In genomic region chr12:29750131-29750927, GRCh38 we compare ENCODE assay signal across 11 cellular contexts. TPM values are rescaled to one million over a fixed set of nuclear protein-coding genes. Genes with fewer than 3 reads are reported as not detected.
DNase-seq lines count a peak whose midpoint lies in the region; ATAC-seq lines count a peak whose summit lies in the region.
"Had no signal": no experiment of that assay in that cellular context is flagged by ENCODE, and none has a peak within 500 bp of the region (broad histone marks: within the 10 kb centered on the region; RNA-seq: fewer than 3 reads in every experiment).

No MANE protein-coding gene starts in this region.

- peak; percentile 40 for DNase-seq in NCI-H226
- DNase-seq in activated naive CD4-positive, alpha-beta T cell treated with Interleukin-2 at 50 U/mL for 16 hours, result no peak
- no peak for DNase-seq in GOT3 (lab: John Stamatoyannopoulos, UW)
- no peak for DNase-seq in T-helper 9 cell
- DNase-seq: activated CD8-positive, alpha-beta memory T cell treated with anti-CD3 and anti-CD28 coated beads, Interleukin-2, amount 10 ng/mL, durations not matched to agents 7 days and 5 days; NCI-H446 treated with DMSO at 0.1 percent for 48 hours; occipital lobe had no signal

- peak; percentile 86 for ATAC-seq in GM18499 (IDR thresholded peaks at IDR 0.05; ENCODE audit: insufficient read depth, unreplicated experiment)
- ATAC-seq in GM21360 (IDR thresholded peaks at IDR 0.05; ENCODE audit: unreplicated experiment), result peak; percentile 92
- ATAC-seq in HG02973 (IDR thresholded peaks at IDR 0.05; ENCODE audit: unreplicated experiment), result peak; percentile 83
- no peak for ATAC-seq in esophagus mucosa
- ATAC-seq: activated CD8-positive, alpha-beta memory T cell treated with anti-CD3 and anti-CD28 coated beads, Interleukin-2, amount 10 ng/mL, durations not matched to agents 7 days and 5 days had no signal

RNA-seq across cellular contexts. Expression of gene TMTC1, which starts 33.4 kb away (rescaled TPM):
- total RNA-seq in esophagus mucosa, result 5.3 TPM
